5 cellular contexts compared by ENCODE assay signal in the genomic region with DNA sequence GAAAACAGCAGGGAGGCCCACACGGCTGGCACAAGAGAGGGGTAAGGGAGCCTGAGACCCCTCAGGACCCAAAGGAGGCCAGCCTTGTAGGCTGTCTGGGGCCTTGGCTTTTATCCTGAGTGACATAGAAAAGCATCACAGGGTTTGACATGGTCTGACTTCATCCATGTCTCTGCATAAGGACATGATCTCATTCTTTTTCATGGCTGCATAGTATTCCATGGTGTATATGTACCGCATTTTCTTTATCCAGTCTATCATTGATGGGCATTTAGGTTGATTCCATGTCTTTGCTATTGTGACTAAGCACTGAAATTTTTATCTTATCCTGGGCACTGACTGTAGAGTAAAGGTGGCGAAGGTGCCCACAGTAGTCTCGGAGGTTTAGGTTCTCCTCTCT.
TF ChIP-seq lines count a peak whose summit lies in the region.

No MANE protein-coding gene starts in this region.

TF ChIP-seq in HEK293, 187 proteins besides CTCF, POLR2A, EP300 and RAD21:
- TF ChIP-seq ZNF146 (tag by site-specific recombination; IDR thresholded peaks at IDR 0.05), result peak; percentile 78
- TF ChIP-seq, protein P1, sequence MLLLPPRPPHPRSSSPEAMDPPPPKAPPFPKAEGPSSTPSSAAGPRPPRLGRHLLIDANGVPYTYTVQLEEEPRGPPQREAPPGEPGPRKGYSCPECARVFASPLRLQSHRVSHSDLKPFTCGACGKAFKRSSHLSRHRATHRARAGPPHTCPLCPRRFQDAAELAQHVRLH (tag by site-specific recombination; IDR thresholded peaks at IDR 0.05), result peak; percentile 29; the same call in 1 of the 2 replicates

TF ChIP-seq in SK-N-SH treated with all-trans-retinoic acid at 6 μM for 48 hours, 23 proteins besides CTCF, POLR2A, EP300 and RAD21:
- peak; percentile 74; the same call in 1 of the 2 replicates for TF ChIP-seq ZNF8 (CRISPR knock-in tag; IDR thresholded peaks at IDR 0.05)

TF ChIP-seq in WTC11, 78 proteins besides CTCF, POLR2A, EP300 and RAD21:
- TF ChIP-seq GTF2I (CRISPR knock-in tag; conservative IDR thresholded peaks at IDR 0.05), result 0 out of 2 replicates have a peak, but pooled peaks have one; percentile 4

TF ChIP-seq in K562, 482 proteins besides CTCF, POLR2A, EP300 and RAD21:
- TF ChIP-seq ZNF146 (CRISPR knock-in tag; IDR thresholded peaks at IDR 0.05; ENCODE audit: unreplicated experiment), result peak; percentile 88
- TF ChIP-seq RBM25 (IDR thresholded peaks at IDR 0.05; ENCODE audit: low read depth, low read length, severe bottlenecking), result peak; percentile 9

TF ChIP-seq in H1, 55 proteins besides CTCF, POLR2A, EP300 and RAD21:
- 0 out of 2 replicates have a peak, but pooled peaks have one; percentile 30 for TF ChIP-seq KDM1A (IDR thresholded peaks at IDR 0.05; ENCODE audit: borderline replicate concordance, low read length)
